14 cellular contexts compared by ENCODE assay signal in the genomic region with DNA sequence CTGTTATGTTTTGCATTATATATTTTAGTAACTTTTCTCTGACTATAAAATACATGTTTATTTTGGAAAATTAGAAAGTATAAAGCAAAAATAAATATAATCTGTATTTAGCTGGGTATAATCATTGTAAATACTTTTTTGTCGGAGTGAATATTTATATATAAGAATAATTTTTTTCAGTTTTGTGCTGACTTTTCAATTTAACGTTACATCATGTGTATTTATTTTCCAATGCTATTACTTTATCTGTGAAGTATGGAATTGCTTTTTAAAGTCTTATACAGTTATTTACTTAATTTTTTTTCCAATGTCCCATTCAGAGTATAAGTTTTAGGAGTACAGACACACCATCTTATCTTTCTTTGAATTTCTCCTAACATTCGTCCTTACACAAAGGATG. TPM values are rescaled to one million over a fixed set of nuclear protein-coding genes. Genes with fewer than 3 reads are reported as not detected.
DNase-seq lines count a peak whose midpoint lies in the region; ATAC-seq, FAIRE-seq and TF ChIP-seq lines count a peak whose summit lies in the region.
"Had no signal": no experiment of that assay in that cellular context is flagged by ENCODE, and none has a peak within 500 bp of the region (broad histone marks: within the 10 kb centered on the region; RNA-seq: fewer than 3 reads in every experiment).

No MANE protein-coding gene starts in this region.

- ATAC-seq in CD8-positive, alpha-beta T cell: no peak
- no peak for ATAC-seq in psoas muscle
- ATAC-seq in Right ventricle myocardium inferior: no peak
- ATAC-seq: GM12878 had no signal

- H3K4me1 ChIP-seq in CD8-positive, alpha-beta T cell (ENCODE audit: insufficient read depth, low read length): no peaks in the 10 kb centered on the region
- H3K4me1 ChIP-seq in psoas muscle: peaks cover 9% of the 10 kb centered on the region
- H3K4me1 ChIP-seq: HAP-1 had no signal

- H3K4me3 ChIP-seq in CD8-positive, alpha-beta T cell (ENCODE audit: low read depth, low read length): no peak overlapping the region
- H3K4me3 ChIP-seq in psoas muscle: no peak overlapping the region
- H3K4me3 ChIP-seq: GM12878, HAP-1 had no signal

- no peaks in the 10 kb centered on the region for H3K27me3 Mint-ChIP-seq in CD8-positive, alpha-beta T cell (ENCODE audit: low read depth)
- H3K27me3 Mint-ChIP-seq: CD4-positive, alpha-beta T cell had no signal

- DNase-seq in CD8-positive, alpha-beta T cell: no peak
- DNase-seq in psoas muscle (no peak), Right ventricle myocardium inferior (ENCODE audit: missing footprints) (no peak), GOT3 (lab: John Stamatoyannopoulos, UW) (no peak), NCI-H446 treated with DMSO at 0.1 percent for 48 hours (lab: John Stamatoyannopoulos, UW) (no peak)
- DNase-seq: AML-193; CD4-positive, alpha-beta T cell; DMS79 treated with DMSO at 0.1 percent for 48 hours had no signal

- peak overlapping the region; percentile 33 for H3K27ac Mint-ChIP-seq in CD8-positive, alpha-beta T cell
- H3K27ac Mint-ChIP-seq: CD4-positive, alpha-beta T cell had no signal

- TF ChIP-seq CTCF in CD8-positive, alpha-beta T cell (IDR thresholded peaks at IDR 0.05): no peak
- TF ChIP-seq CTCF in psoas muscle (IDR thresholded peaks at IDR 0.05): no peak

- no peak overlapping the region for H3K4me3 Mint-ChIP-seq in CD8-positive, alpha-beta T cell
- H3K4me3 Mint-ChIP-seq: CD4-positive, alpha-beta T cell had no signal

- peaks cover 25% of the 10 kb centered on the region for H3K36me3 ChIP-seq in CD8-positive, alpha-beta T cell (ENCODE audit: insufficient read depth, low read length)
- H3K36me3 ChIP-seq in psoas muscle (ENCODE audit: insufficient read depth in 1 of 2, low read depth in 1 of 2): peaks cover 8 to 86% of the 10 kb centered on the region in 2 donors

- no peak overlapping the region for H3K27ac ChIP-seq in CD8-positive, alpha-beta T cell (ENCODE audit: low read depth, low read length)
- peak overlapping the region; percentile 33 for H3K27ac ChIP-seq in psoas muscle
- H3K27ac ChIP-seq: C4-2B had no signal

- POLR2A ChIA-PET in CD8-positive, alpha-beta T cell (lab: Charles Lee): interaction anchor here (1.9 kb wide), 1 partner anchor 15 kb away, joined by 5 read pairs; the partner anchor contains the start of genes ADK and AP3M1

- H3K4me1 Mint-ChIP-seq in CD8-positive, alpha-beta T cell (ENCODE audit: low read depth): no peaks in the 10 kb centered on the region

- no peaks in the 10 kb centered on the region for H3K9me3 Mint-ChIP-seq in CD8-positive, alpha-beta T cell
- H3K9me3 Mint-ChIP-seq: CD4-positive, alpha-beta T cell had no signal

- intact Hi-C loops in CD8-positive, alpha-beta T cell (cut with DNase I, micrococcal nuclease): no loop called here
- intact Hi-C loops in psoas muscle (cut with DNase I): no loop called here
- intact Hi-C loops in Right ventricle myocardium inferior (cut with DNase I): no loop called here

- 95 to 96% (median 95%) methylated on average over 3 of the region's 3 CpGs for WGBS in psoas muscle, 3 donors

- H3K9me3 ChIP-seq in CD8-positive, alpha-beta T cell (ENCODE audit: low read length): no peaks in the 10 kb centered on the region
- H3K9me3 ChIP-seq in psoas muscle: no peaks in the 10 kb centered on the region
- H3K9me3 ChIP-seq: HAP-1 had no signal

- H3K27me3 ChIP-seq in CD8-positive, alpha-beta T cell (ENCODE audit: insufficient read depth, low read length): no peaks in the 10 kb centered on the region
- no peaks in the 10 kb centered on the region for H3K27me3 ChIP-seq in psoas muscle (ENCODE audit: insufficient read depth in 3 of 3, low read length in 2 of 3)

- CTCF ChIA-PET in CD8-positive, alpha-beta T cell (lab: Charles Lee): interaction anchor here (0.6 to 0.9 kb wide), 2 partner anchors 15 to 78 kb away, joined by 3 to 4 read pairs; partner anchors contain the start of genes ADK and AP3M1

- FAIRE-seq in A204.1 (lab: Jason Lieb, UNC): peak; percentile 27
- peak; percentile 82 for FAIRE-seq in islet of Langerhans (lab: Jason Lieb, UNC)
- FAIRE-seq: GM12878, GM19239 had no signal

- H3K36me3 Mint-ChIP-seq in CD8-positive, alpha-beta T cell: peaks cover 63% of the 10 kb centered on the region

RNA-seq across cellular contexts. Expression of gene AP3M1, which starts 15.2 kb away (rescaled TPM):
- total RNA-seq in CD8-positive, alpha-beta T cell: 10 to 100 TPM; 18.7 to 22.8 TPM
- total RNA-seq in psoas muscle (10 to 100 TPM; 19.6 to 25.6 (median 20.9) TPM), Right ventricle myocardium inferior (28.0 TPM)
- 10 to 100 TPM in 2 of 3 donors, 1 to 10 TPM in 1; 9.5 to 26.9 (median 14.5) TPM for polyA plus RNA-seq in psoas muscle

RNA-seq across cellular contexts. Expression of gene ADK, which starts 15.6 kb away (rescaled TPM):
- 10 to 100 TPM; 20.7 to 21.8 TPM for total RNA-seq in CD8-positive, alpha-beta T cell
- total RNA-seq in psoas muscle (10 to 100 TPM; 19.3 to 32.3 (median 25.6) TPM), Right ventricle myocardium inferior (41.4 TPM)
- 10 to 100 TPM; 17.8 to 28.6 (median 22.0) TPM for polyA plus RNA-seq in psoas muscle
